In genomic region chr10:119336599-119336998, GRCh38 we compare ENCODE assay signal across 3 cellular contexts.
TF ChIP-seq lines count a peak whose summit lies in the region.

No MANE protein-coding gene starts in this region.

TF ChIP-seq in liver, 16 proteins besides CTCF, POLR2A, EP300 and RAD21 (continued from another document):
- TF ChIP-seq ATF3 (IDR thresholded peaks at IDR 0.05): no peak
- TF ChIP-seq SP1 (IDR thresholded peaks at IDR 0.05): no peak
- no peak for TF ChIP-seq HNF4A (conservative IDR thresholded peaks at IDR 0.05)
- TF ChIP-seq ZBTB33 (IDR thresholded peaks at IDR 0.05): no peak
TF ChIP-seq in liver: peak in this region for 0.

TF ChIP-seq in HepG2, 621 proteins besides CTCF, POLR2A, EP300 and RAD21:
- TF ChIP-seq ZBTB34 (CRISPR knock-in tag; IDR thresholded peaks at IDR 0.05) (no peak), ZBTB43 (CRISPR knock-in tag; conservative IDR thresholded peaks at IDR 0.05) (no peak), RXRB (CRISPR knock-in tag; IDR thresholded peaks at IDR 0.05; ENCODE audit: borderline replicate concordance) (no peak), ZBTB10 (CRISPR knock-in tag; IDR thresholded peaks at IDR 0.05; ENCODE audit: borderline replicate concordance) (no peak), TEAD3 (CRISPR knock-in tag; optimal IDR thresholded peaks at IDR 0.05; ENCODE audit: borderline replicate concordance) (no peak), ARID3A (IDR thresholded peaks at IDR 0.05; ENCODE audit: low read depth, low read length) (no peak), SMYD3 (CRISPR knock-in tag; IDR thresholded peaks at IDR 0.05) (no peak), ZMYM4 (CRISPR knock-in tag; IDR thresholded peaks at IDR 0.05) (no peak), GRHL1 (CRISPR knock-in tag; conservative IDR thresholded peaks at IDR 0.05) (no peak), ZNF446 (CRISPR knock-in tag; IDR thresholded peaks at IDR 0.05) (no peak)

TF ChIP-seq in HEK293T, 16 proteins besides CTCF, POLR2A, EP300 and RAD21 (continued from another document):
- TF ChIP-seq FOXA1 (IDR thresholded peaks at IDR 0.05) (no peak), ZNF384 (IDR thresholded peaks at IDR 0.05) (no peak)
TF ChIP-seq in HEK293T: peak in this region for 0.
